14 cellular contexts compared by ENCODE assay signal in genomic region chr5:151678146-151678545, GRCh38. TPM values are rescaled to one million over a fixed set of nuclear protein-coding genes. Genes with fewer than 3 reads are reported as not detected.
DNase-seq lines count a peak whose midpoint lies in the region; ATAC-seq and TF ChIP-seq lines count a peak whose summit lies in the region.
"Had no signal": no experiment of that assay in that cellular context is flagged by ENCODE, and none has a peak within 500 bp of the region (broad histone marks: within the 10 kb centered on the region; RNA-seq: fewer than 3 reads in every experiment).

No MANE protein-coding gene starts in this region.

- peaks cover 43 to 45% of the 10 kb centered on the region in 2 experiments for H3K4me1 Mint-ChIP-seq in H9

- H3K23ac ChIP-seq in H9 (ENCODE audit: insufficient read length, low read depth, low read length): no peak overlapping the region

- H2BK20ac ChIP-seq in H9 (ENCODE audit: low read depth, low read length, poor library complexity, severe bottlenecking): no peak overlapping the region

- no peak overlapping the region for H3K4me3 Mint-ChIP-seq in H9
- H3K4me3 Mint-ChIP-seq: activated CD4-positive, alpha-beta T cell treated with anti-CD3 and anti-CD28 coated beads, Interleukin-2, amount 10 ng/mL, durations not matched to agents 24 days and 14 days; activated naive CD8-positive, alpha-beta T cell treated with anti-CD3 and anti-CD28 coated beads, Interleukin-2, amount 10 ng/mL, durations not matched to agents 7 days and 5 days had no signal

- no peak overlapping the region for H4K8ac ChIP-seq in H9 (replicated peaks; ENCODE audit: insufficient read length, low read depth, low read length)

- no peak overlapping the region for H4K91ac ChIP-seq in H9 (ENCODE audit: insufficient read length, low read depth, low read length)

- H2AK5ac ChIP-seq in H9 (ENCODE audit: insufficient read length, low read length): no peak overlapping the region

- DNase-seq in H9: no peak
- no peak for DNase-seq in dorsolateral prefrontal cortex
- DNase-seq in left lung: no peak
- no peak for DNase-seq in stomach
- DNase-seq in iPS-NIHi7 (ENCODE audit: extremely low spot score): no peak
- DNase-seq in posterior vena cava (ENCODE audit: low spot score): no peak
- DNase-seq: activated CD4-positive, alpha-beta T cell treated with anti-CD3 and anti-CD28 coated beads, Interleukin-2, amount 10 ng/mL, durations not matched to agents 24 days and 14 days; activated naive CD8-positive, alpha-beta T cell treated with anti-CD3 and anti-CD28 coated beads, Interleukin-2, amount 10 ng/mL, durations not matched to agents 7 days and 5 days; COR-L47; foreskin keratinocyte; SIG-M5 had no signal

- H3K79me2 ChIP-seq in H9 (ENCODE audit: insufficient read depth, low read length): no peaks in the 10 kb centered on the region

- H3K9me3 Mint-ChIP-seq in H9: no peaks in the 10 kb centered on the region
- H3K9me3 Mint-ChIP-seq: activated CD4-positive, alpha-beta T cell treated with anti-CD3 and anti-CD28 coated beads, Interleukin-2, amount 10 ng/mL, durations not matched to agents 24 days and 14 days; activated naive CD8-positive, alpha-beta T cell treated with anti-CD3 and anti-CD28 coated beads, Interleukin-2, amount 10 ng/mL, durations not matched to agents 7 days and 5 days had no signal

- H3K4me1 ChIP-seq in H9 (ENCODE audit: insufficient read depth, low read length) (peaks cover 11% of the 10 kb centered on the region; the same call in 1 of the 2 replicates), left lung (peaks cover 53 to 81% of the 10 kb centered on the region in 2 donors), stomach (peaks cover 28 to 88% (median 62%) of the 10 kb centered on the region in 4 donors)

- no peak for TF ChIP-seq CTCF in H9 (conservative IDR thresholded peaks at IDR 0.05)
- no peak for TF ChIP-seq CTCF in dorsolateral prefrontal cortex (IDR thresholded peaks at IDR 0.05 in 54 of 56, conservative IDR thresholded peaks at IDR 0.05 in 2 of 56; ENCODE audit: low read depth in 1 of 56, partially characterized antibody in 56 of 56)
- no peak for TF ChIP-seq CTCF in left lung (IDR thresholded peaks at IDR 0.05)
- no peak for TF ChIP-seq CTCF in stomach (IDR thresholded peaks at IDR 0.05)

- no peaks in the 10 kb centered on the region for H3K9me3 ChIP-seq in H9 (ENCODE audit: control insufficient read depth, low read depth, low read length)
- H3K9me3 ChIP-seq in left lung: no peaks in the 10 kb centered on the region
- H3K9me3 ChIP-seq in stomach: no peaks in the 10 kb centered on the region

- H2BK12ac ChIP-seq in H9 (ENCODE audit: insufficient read length, low read depth, low read length): no peak overlapping the region

- H3K23me2 ChIP-seq in H9 (ENCODE audit: insufficient read length, low read depth, low read length, poor library complexity, severe bottlenecking): no peaks in the 10 kb centered on the region

- H3K79me1 ChIP-seq in H9 (ENCODE audit: insufficient read depth, low read depth, low read length, poor library complexity, severe bottlenecking): no peaks in the 10 kb centered on the region

- peaks cover 0 to 19% of the 10 kb centered on the region in 2 donors for H3K36me3 ChIP-seq in left lung
- peaks cover 11 to 20% (median 16%) of the 10 kb centered on the region in 4 donors for H3K36me3 ChIP-seq in stomach

- TF ChIP-seq EP300 in stomach (IDR thresholded peaks at IDR 0.05): no peak

- no CpG with 5 or more reads among the region's 5 CpGs for WGBS in H9 (ENCODE audit: extremely low coverage, insufficient read length, low lambda C conversion rate)
- WGBS in stomach, 5 donors: 46 to 74% (median 66%) methylated on average over 5 of the region's 5 CpGs

- H3K9ac ChIP-seq in H9 (ENCODE audit: extremely low read depth, insufficient read length, low read length): no peak overlapping the region

- no peak overlapping the region for H4K5ac ChIP-seq in H9 (ENCODE audit: insufficient read length, low read depth, low read length)

- H2BK120ac ChIP-seq in H9 (ENCODE audit: low read depth, low read length, poor library complexity, severe bottlenecking): no peak overlapping the region

- H3K18ac ChIP-seq in H9 (ENCODE audit: insufficient read length, low read depth, low read length): no peak overlapping the region

- H4K20me1 ChIP-seq in H9 (ENCODE audit: control insufficient read depth, insufficient read depth, insufficient read length): no peaks in the 10 kb centered on the region

- H3K27ac ChIP-seq in H9 (ENCODE audit: insufficient read length, low read depth, low read length): no peak overlapping the region
- peak overlapping the region in 47 of 59 donors; percentile 9 to 85 (median 65) for H3K27ac ChIP-seq in dorsolateral prefrontal cortex
- peak overlapping the region; percentile 79 to 94 for H3K27ac ChIP-seq in left lung
- H3K27ac ChIP-seq in stomach: peak overlapping the region in 4 of 5 donors; percentile 22 to 89 (median 82)
- H3K27ac ChIP-seq: foreskin keratinocyte had no signal

- H3K27ac Mint-ChIP-seq in H9: peak overlapping the region in 2 of 3 experiments; percentile 68 to 85; a peak in 4 of 7 replicates
- H3K27ac Mint-ChIP-seq: activated CD4-positive, alpha-beta T cell treated with anti-CD3 and anti-CD28 coated beads, Interleukin-2, amount 10 ng/mL, durations not matched to agents 24 days and 14 days; activated naive CD8-positive, alpha-beta T cell treated with anti-CD3 and anti-CD28 coated beads, Interleukin-2, amount 10 ng/mL, durations not matched to agents 7 days and 5 days had no signal

- peaks cover 14 to 29% (median 26%) of the 10 kb centered on the region in 3 experiments; a peak in 6 of 7 replicates for H3K36me3 Mint-ChIP-seq in H9 (ENCODE audit: insufficient read depth in 1 of 3, low read depth in 3 of 3)
- H3K36me3 Mint-ChIP-seq: activated naive CD8-positive, alpha-beta T cell treated with anti-CD3 and anti-CD28 coated beads, Interleukin-2, amount 10 ng/mL, durations not matched to agents 7 days and 5 days had no signal

- TF ChIP-seq POLR2A in stomach (IDR thresholded peaks at IDR 0.05): no peak

- H3K14ac ChIP-seq in H9 (ENCODE audit: insufficient read depth, low read length): no peak overlapping the region

- no peaks in the 10 kb centered on the region for H3K27me3 ChIP-seq in H9 (ENCODE audit: insufficient read depth, low read length)
- H3K27me3 ChIP-seq in dorsolateral prefrontal cortex: no peaks in the 10 kb centered on the region
- no peaks in the 10 kb centered on the region for H3K27me3 ChIP-seq in left lung
- H3K27me3 ChIP-seq in stomach: no peaks in the 10 kb centered on the region
- H3K27me3 ChIP-seq: foreskin keratinocyte had no signal

- no peak overlapping the region for H2AFZ ChIP-seq in H9 (ENCODE audit: low read length)

- no peak overlapping the region for H3K56ac ChIP-seq in H9 (ENCODE audit: insufficient read length, low read depth, low read length)

- H3K4me3 ChIP-seq in dorsolateral prefrontal cortex (no peak overlapping the region), left lung (no peak overlapping the region), stomach (no peak overlapping the region)

- intact Hi-C loops in dorsolateral prefrontal cortex (cut with DNase I): no loop called here
- intact Hi-C loops in left lung (cut with DNase I): no loop called here
- intact Hi-C loops in stomach (cut with DNase I; ENCODE audit: low total_unique reads): no loop called here
- intact Hi-C loops in posterior vena cava (cut with DNase I): no loop called here

- no peak overlapping the region for H3T11ph ChIP-seq in H9 (ENCODE audit: low read length)

- H2BK5ac ChIP-seq in H9 (ENCODE audit: insufficient read length, low read length): no peak overlapping the region

- H3K4me2 ChIP-seq in H9 (ENCODE audit: insufficient read depth, insufficient read length, low read length): no peak overlapping the region

- no peak overlapping the region for H3K4ac ChIP-seq in H9 (ENCODE audit: low read depth, low read length)

- H3K27me3 Mint-ChIP-seq in H9 (ENCODE audit: low read depth): no peaks in the 10 kb centered on the region

- no peak overlapping the region for H2BK15ac ChIP-seq in H9 (ENCODE audit: low read depth, low read length)

- ATAC-seq in left lung: peak; percentile 42
- ATAC-seq in HG02885 (IDR thresholded peaks at IDR 0.05; ENCODE audit: poor library complexity, unreplicated experiment): no peak
- ATAC-seq in HG03378 (IDR thresholded peaks at IDR 0.05; ENCODE audit: unreplicated experiment): no peak
- ATAC-seq: foreskin keratinocyte, HCT116 had no signal

RNA-seq across cellular contexts. Expression of gene SPARC, which starts 8.6 kb away (rescaled TPM):
- total RNA-seq in H9 (2021) (320 and 323 TPM in 2 replicates), dorsolateral prefrontal cortex (100 to 1,000 TPM; 118 to 878 (median 329) TPM), left lung (1,000 to 10,000 TPM; 1,647 to 5,045 TPM), stomach (1,000 to 10,000 TPM in 1 of 5 donors, 100 to 1,000 TPM in 3, 10 to 100 TPM in 1; 36.2 to 1,348 (median 170) TPM), posterior vena cava (1,000 to 10,000 TPM in 1 of 2 donors, 100 to 1,000 TPM in 1; 913 to 2,416 TPM)
- polyA plus RNA-seq in stomach: 10 to 100 TPM; 80.9 to 87.7 (median 86.7) TPM
- total RNA-seq: activated CD4-positive, alpha-beta T cell treated with anti-CD3 and anti-CD28 coated beads, Interleukin-2, amount 10 ng/mL, durations not matched to agents 24 days and 14 days had no signal
